Comparison of ENCODE assay signal across 1 cellular context in the genomic region with DNA sequence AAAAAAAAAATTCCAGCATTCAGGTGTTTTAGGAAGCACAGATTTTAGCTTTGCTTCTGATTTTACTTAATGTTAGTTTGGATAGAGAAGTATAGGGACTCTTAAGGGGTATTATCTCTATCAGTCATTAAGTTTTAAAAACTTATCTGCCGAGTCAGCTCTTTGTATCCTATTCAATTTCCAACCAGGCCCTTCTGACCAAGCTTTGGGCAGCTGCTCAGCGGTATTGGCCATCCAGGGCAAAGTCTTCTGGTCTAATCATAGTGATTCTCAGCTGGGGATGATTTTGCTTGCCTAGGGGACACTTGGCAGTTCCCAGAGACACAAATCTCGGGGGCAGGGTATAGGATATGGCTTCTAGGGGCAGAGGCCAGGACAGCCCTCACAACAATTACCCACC.
TF ChIP-seq lines count a peak whose summit lies in the region.

No MANE protein-coding gene starts in this region.

TF ChIP-seq in SK-N-SH treated with all-trans-retinoic acid at 6 μM for 48 hours, 23 proteins besides CTCF, POLR2A, EP300 and RAD21 (continued from another document):
- TF ChIP-seq, protein P1, sequence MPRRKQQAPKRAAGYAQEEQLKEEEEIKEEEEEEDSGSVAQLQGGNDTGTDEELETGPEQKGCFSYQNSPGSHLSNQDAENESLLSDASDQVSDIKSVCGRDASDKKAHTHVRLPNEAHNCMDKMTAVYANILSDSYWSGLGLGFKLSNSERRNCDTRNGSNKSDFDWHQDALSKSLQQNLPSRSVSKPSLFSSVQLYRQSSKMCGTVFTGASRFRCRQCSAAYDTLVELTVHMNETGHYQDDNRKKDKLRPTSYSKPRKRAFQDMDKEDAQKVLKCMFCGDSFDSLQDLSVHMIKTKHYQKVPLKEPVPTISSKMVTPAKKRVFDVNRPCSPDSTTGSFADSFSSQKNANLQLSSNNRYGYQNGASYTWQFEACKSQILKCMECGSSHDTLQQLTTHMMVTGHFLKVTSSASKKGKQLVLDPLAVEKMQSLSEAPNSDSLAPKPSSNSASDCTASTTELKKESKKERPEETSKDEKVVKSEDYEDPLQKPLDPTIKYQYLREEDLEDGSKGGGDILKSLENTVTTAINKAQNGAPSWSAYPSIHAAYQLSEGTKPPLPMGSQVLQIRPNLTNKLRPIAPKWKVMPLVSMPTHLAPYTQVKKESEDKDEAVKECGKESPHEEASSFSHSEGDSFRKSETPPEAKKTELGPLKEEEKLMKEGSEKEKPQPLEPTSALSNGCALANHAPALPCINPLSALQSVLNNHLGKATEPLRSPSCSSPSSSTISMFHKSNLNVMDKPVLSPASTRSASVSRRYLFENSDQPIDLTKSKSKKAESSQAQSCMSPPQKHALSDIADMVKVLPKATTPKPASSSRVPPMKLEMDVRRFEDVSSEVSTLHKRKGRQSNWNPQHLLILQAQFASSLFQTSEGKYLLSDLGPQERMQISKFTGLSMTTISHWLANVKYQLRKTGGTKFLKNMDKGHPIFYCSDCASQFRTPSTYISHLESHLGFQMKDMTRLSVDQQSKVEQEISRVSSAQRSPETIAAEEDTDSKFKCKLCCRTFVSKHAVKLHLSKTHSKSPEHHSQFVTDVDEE (CRISPR knock-in tag; IDR thresholded peaks at IDR 0.05) = no peak
- TF ChIP-seq ZNF565 (CRISPR knock-in tag; conservative IDR thresholded peaks at IDR 0.05; ENCODE audit: low read depth) (no peak), TOX (CRISPR knock-in tag; IDR thresholded peaks at IDR 0.05; ENCODE audit: borderline replicate concordance) (no peak)
